ENCODE assay signal across 9 cellular contexts in the genomic region with DNA sequence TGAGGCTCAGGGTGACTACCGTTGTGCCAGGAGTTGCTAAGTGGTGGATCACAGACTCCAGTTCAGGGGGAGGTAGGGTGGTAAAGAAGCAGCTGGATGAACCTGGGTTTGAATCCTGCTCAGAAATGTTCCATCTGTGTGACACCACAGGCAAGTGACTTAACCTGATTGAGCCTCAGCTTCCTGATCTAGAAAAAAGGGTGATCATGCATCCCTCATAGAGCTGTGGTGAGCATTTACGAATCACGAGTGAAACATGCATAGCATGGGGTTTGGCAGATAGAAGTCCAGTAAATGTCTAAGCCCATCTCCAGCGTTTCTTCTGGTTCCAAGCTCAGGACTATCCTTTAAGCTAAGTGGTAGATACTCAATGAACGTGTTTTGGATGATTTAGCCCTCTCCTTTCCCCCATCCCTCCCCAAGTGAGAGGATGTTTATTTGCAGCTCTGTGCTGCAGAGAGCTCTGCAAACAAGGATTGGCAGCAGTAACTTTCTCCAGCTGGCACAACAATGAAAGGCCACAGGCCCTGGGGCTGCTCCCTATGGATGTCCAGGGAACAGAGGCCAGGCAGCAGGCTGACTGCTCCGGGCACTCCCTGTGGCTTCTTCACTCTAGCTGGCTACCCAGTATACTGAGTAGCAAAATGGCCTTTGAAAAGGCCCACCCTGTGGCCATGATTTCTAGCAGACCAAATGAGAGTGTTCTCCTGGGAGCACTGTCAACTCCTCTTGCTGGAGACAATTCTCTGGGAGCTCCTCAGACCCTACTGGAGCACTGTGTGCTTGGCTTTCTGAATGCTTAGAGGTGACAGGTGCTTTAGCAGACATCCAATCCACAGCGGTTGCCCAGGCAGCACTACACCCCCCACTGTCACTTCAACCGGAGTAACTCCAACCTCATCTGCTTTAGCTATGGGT. TPM values are rescaled to one million over a fixed set of nuclear protein-coding genes. Genes with fewer than 3 reads are reported as not detected.
DNase-seq lines count a peak whose midpoint lies in the region; ATAC-seq and TF ChIP-seq lines count a peak whose summit lies in the region.
"Had no signal": no experiment of that assay in that cellular context is flagged by ENCODE, and none has a peak within 500 bp of the region (broad histone marks: within the 10 kb centered on the region; RNA-seq: fewer than 3 reads in every experiment).

No MANE protein-coding gene starts in this region.

- H3K36me3 ChIP-seq in neuronal stem cell (replicated peaks in 1 of 2; ENCODE audit: control insufficient read depth in 2 of 2, insufficient read depth in 2 of 2, low read length in 2 of 2), result peaks cover 0 to 2% of the 10 kb centered on the region in 2 donors
- H3K36me3 ChIP-seq in breast epithelium, result no peaks in the 10 kb centered on the region

- H3K9me3 ChIP-seq in neuronal stem cell (replicated peaks in 1 of 2; ENCODE audit: control insufficient read depth in 2 of 2, insufficient read depth in 1 of 2, low read depth in 1 of 2, low read length in 2 of 2) (no peaks in the 10 kb centered on the region), breast epithelium (no peaks in the 10 kb centered on the region)

- peak; percentile 75 for DNase-seq in DMS53 (lab: John Stamatoyannopoulos, UW)
- DNase-seq in NCI-H2081 (lab: John Stamatoyannopoulos, UW), result peak; percentile 69 to 89
- no peak for DNase-seq in central memory CD8-positive, alpha-beta T cell (ENCODE audit: low spot score in 2 of 2)
- no peak for DNase-seq in neuronal stem cell (ENCODE audit: low spot score)
- no peak for DNase-seq in AG08395 (ENCODE audit: low spot score)
- no peak for DNase-seq in activated T-helper 2 cell treated with anti-CD3 and anti-CD28 coated beads, Interferon-gamma antibody, Interleukin-2, Interleukin-4, amounts not matched to agents 10 μg/mL and 5 μg/mL and 100 μg/mL, durations not matched to agents 14 hours and 24 hours and 36 hours (ENCODE audit: low spot score)
- no peak for DNase-seq in breast epithelium (ENCODE audit: low spot score in 2 of 2)
- DNase-seq in stimulated activated CD8-positive, alpha-beta memory T cell treated with anti-CD3 and anti-CD28 coated beads, Interleukin-4, amount 100 ng/mL, for 48 hours, result no peak
- DNase-seq: naive B cell had no signal

- peak overlapping the region; percentile 29 for H2BK5ac ChIP-seq in neuronal stem cell (ENCODE audit: low read length)

- H3K4me1 Mint-ChIP-seq in central memory CD8-positive, alpha-beta T cell, result peaks cover 7% of the 10 kb centered on the region
- H3K4me1 Mint-ChIP-seq in activated T-helper 2 cell treated with anti-CD3 and anti-CD28 coated beads, Interferon-gamma antibody, Interleukin-2, Interleukin-4, amounts not matched to agents 10 μg/mL and 5 μg/mL and 100 μg/mL, durations not matched to agents 14 hours and 24 hours and 36 hours (ENCODE audit: low read depth), result peaks cover 21% of the 10 kb centered on the region

- H3K14ac ChIP-seq in neuronal stem cell (ENCODE audit: low read length), result no peak overlapping the region

- peak overlapping the region; percentile 28 for H3K18ac ChIP-seq in neuronal stem cell (ENCODE audit: low read length)

- no peak overlapping the region for H3K4me2 ChIP-seq in neuronal stem cell (ENCODE audit: insufficient read depth, low read length, poor library complexity, severe bottlenecking)

- no peak overlapping the region for H2BK12ac ChIP-seq in neuronal stem cell (ENCODE audit: low read length)

- H3K4me3 Mint-ChIP-seq in central memory CD8-positive, alpha-beta T cell, result no peak overlapping the region
- no peak overlapping the region for H3K4me3 Mint-ChIP-seq in activated T-helper 2 cell treated with anti-CD3 and anti-CD28 coated beads, Interferon-gamma antibody, Interleukin-2, Interleukin-4, amounts not matched to agents 10 μg/mL and 5 μg/mL and 100 μg/mL, durations not matched to agents 14 hours and 24 hours and 36 hours (ENCODE audit: low read depth)
- H3K4me3 Mint-ChIP-seq: naive B cell had no signal

- TF ChIP-seq POLR2A in breast epithelium (IDR thresholded peaks at IDR 0.05), result no peak

- no peaks in the 10 kb centered on the region for H3K9me3 Mint-ChIP-seq in central memory CD8-positive, alpha-beta T cell
- H3K9me3 Mint-ChIP-seq in activated T-helper 2 cell treated with anti-CD3 and anti-CD28 coated beads, Interferon-gamma antibody, Interleukin-2, Interleukin-4, amounts not matched to agents 10 μg/mL and 5 μg/mL and 100 μg/mL, durations not matched to agents 14 hours and 24 hours and 36 hours, result no peaks in the 10 kb centered on the region
- H3K9me3 Mint-ChIP-seq: naive B cell had no signal

- no peak overlapping the region for H2BK120ac ChIP-seq in neuronal stem cell (ENCODE audit: low read depth, low read length)

- H3K9ac ChIP-seq in neuronal stem cell (ENCODE audit: low read depth, low read length, poor library complexity), result peak overlapping the region; percentile 6

- H2AK5ac ChIP-seq in neuronal stem cell (ENCODE audit: low read depth, low read length), result peak overlapping the region; percentile 26

- intact Hi-C loops in activated T-helper 2 cell treated with anti-CD3 and anti-CD28 coated beads, Interferon-gamma antibody, Interleukin-2, Interleukin-4, amounts not matched to agents 10 μg/mL and 5 μg/mL and 100 μg/mL, durations not matched to agents 14 hours and 24 hours and 36 hours (cut with micrococcal nuclease), result no loop called here
- intact Hi-C loops in breast epithelium (cut with DNase I; ENCODE audit: low total_unique reads), result no loop called here

- H3K27ac ChIP-seq in neuronal stem cell (replicated peaks; ENCODE audit: low read length) (no peak overlapping the region), breast epithelium (peak overlapping the region in 1 of 2 donors; percentile 21)

- no peak for ATAC-seq in central memory CD8-positive, alpha-beta T cell (replicated peaks; ENCODE audit: extremely low read depth, poor library complexity, severe bottlenecking)

- no peak overlapping the region for H3K23ac ChIP-seq in neuronal stem cell (ENCODE audit: low read depth, low read length, poor library complexity)

- H3K4me3 ChIP-seq in neuronal stem cell (ENCODE audit: low read length in 2 of 2) (no peak overlapping the region), breast epithelium (no peak overlapping the region)

- peak overlapping the region; percentile 16 for H4K91ac ChIP-seq in neuronal stem cell (ENCODE audit: low read depth, low read length, poor library complexity)

- WGBS in neuronal stem cell (ENCODE audit: extremely low coverage in 2 of 2, insufficient read length in 2 of 2, insufficient replicate concordance in 1 of 2), 2 donors, result no CpG with 5 or more reads among the region's 8 CpGs

- no peaks in the 10 kb centered on the region for H3K79me1 ChIP-seq in neuronal stem cell (ENCODE audit: low read depth, low read length)

- H3K27ac Mint-ChIP-seq in central memory CD8-positive, alpha-beta T cell (ENCODE audit: low read depth), result peak overlapping the region; percentile 22
- H3K27ac Mint-ChIP-seq in activated T-helper 2 cell treated with anti-CD3 and anti-CD28 coated beads, Interferon-gamma antibody, Interleukin-2, Interleukin-4, amounts not matched to agents 10 μg/mL and 5 μg/mL and 100 μg/mL, durations not matched to agents 14 hours and 24 hours and 36 hours, result no peak overlapping the region

- TF ChIP-seq CTCF in breast epithelium (IDR thresholded peaks at IDR 0.05), result no peak

- H2AFZ ChIP-seq in neuronal stem cell (ENCODE audit: low read length), result no peak overlapping the region

- H2BK15ac ChIP-seq in neuronal stem cell (ENCODE audit: low read length), result peak overlapping the region; percentile 47

- H4K8ac ChIP-seq in neuronal stem cell (ENCODE audit: low read depth, low read length), result no peak overlapping the region

- no peaks in the 10 kb centered on the region for H3K27me3 Mint-ChIP-seq in central memory CD8-positive, alpha-beta T cell
- no peaks in the 10 kb centered on the region for H3K27me3 Mint-ChIP-seq in activated T-helper 2 cell treated with anti-CD3 and anti-CD28 coated beads, Interferon-gamma antibody, Interleukin-2, Interleukin-4, amounts not matched to agents 10 μg/mL and 5 μg/mL and 100 μg/mL, durations not matched to agents 14 hours and 24 hours and 36 hours (ENCODE audit: low read depth)
- H3K27me3 Mint-ChIP-seq: naive B cell had no signal

- no peaks in the 10 kb centered on the region for H3K36me3 Mint-ChIP-seq in central memory CD8-positive, alpha-beta T cell (ENCODE audit: insufficient read depth)
- H3K36me3 Mint-ChIP-seq in activated T-helper 2 cell treated with anti-CD3 and anti-CD28 coated beads, Interferon-gamma antibody, Interleukin-2, Interleukin-4, amounts not matched to agents 10 μg/mL and 5 μg/mL and 100 μg/mL, durations not matched to agents 14 hours and 24 hours and 36 hours (ENCODE audit: low read depth), result no peaks in the 10 kb centered on the region
- H3K36me3 Mint-ChIP-seq: naive B cell had no signal

- H3K4me1 ChIP-seq in neuronal stem cell (ENCODE audit: control insufficient read depth in 2 of 2, insufficient read depth in 1 of 2, low read depth in 1 of 2, low read length in 2 of 2), result peaks cover 8 to 13% of the 10 kb centered on the region in 2 donors
- no peaks in the 10 kb centered on the region for H3K4me1 ChIP-seq in breast epithelium

- no peaks in the 10 kb centered on the region for H3K27me3 ChIP-seq in neuronal stem cell (ENCODE audit: control insufficient read depth in 3 of 3, insufficient read depth in 3 of 3, low read depth in 1 of 3, low read length in 3 of 3)
- H3K27me3 ChIP-seq in breast epithelium, result no peaks in the 10 kb centered on the region

- H3K4ac ChIP-seq in neuronal stem cell (ENCODE audit: low read length), result no peak overlapping the region

RNA-seq across cellular contexts. Expression of a gene that starts 21.3 kb away (rescaled TPM):
- 24.1 TPM for polyA plus RNA-seq in neuronal stem cell (2013, experiment 1 of 2)
- 21.4 TPM for polyA plus RNA-seq in neuronal stem cell (2013, experiment 2 of 2)
- total RNA-seq in activated T-helper 2 cell treated with anti-CD3 and anti-CD28 coated beads, Interferon-gamma antibody, Interleukin-2, Interleukin-4, amounts not matched to agents 10 μg/mL and 5 μg/mL and 100 μg/mL, durations not matched to agents 14 hours and 24 hours and 36 hours, result not detected in 2 replicates
- total RNA-seq in breast epithelium, result 10 to 100 TPM in 2 of 3 donors, 1 to 10 TPM in 1; 4.7 to 46.5 (median 12.3) TPM

Comparison
In these comparisons a context has a peak if more than half of its experiments do, and no peak if none do; other contexts are left out.
1. DNase-seq: peak in DMS53 (single experiment) and NCI-H2081 (2 of 2); none in central memory CD8-positive, alpha-beta T cell (0 of 2), neuronal stem cell (single experiment), AG08395 (single experiment), activated T-helper 2 cell treated with anti-CD3 and anti-CD28 coated beads, Interferon-gamma antibody, Interleukin-2, Interleukin-4, amounts not matched to agents 10 μg/mL and 5 μg/mL and 100 μg/mL, durations not matched to agents 14 hours and 24 hours and 36 hours (single experiment), breast epithelium (0 of 2) and stimulated activated CD8-positive, alpha-beta memory T cell treated with anti-CD3 and anti-CD28 coated beads, Interleukin-4, amount 100 ng/mL, for 48 hours (single experiment).